Comparison of ENCODE assay signal across 24 cellular contexts in the genomic region with DNA sequence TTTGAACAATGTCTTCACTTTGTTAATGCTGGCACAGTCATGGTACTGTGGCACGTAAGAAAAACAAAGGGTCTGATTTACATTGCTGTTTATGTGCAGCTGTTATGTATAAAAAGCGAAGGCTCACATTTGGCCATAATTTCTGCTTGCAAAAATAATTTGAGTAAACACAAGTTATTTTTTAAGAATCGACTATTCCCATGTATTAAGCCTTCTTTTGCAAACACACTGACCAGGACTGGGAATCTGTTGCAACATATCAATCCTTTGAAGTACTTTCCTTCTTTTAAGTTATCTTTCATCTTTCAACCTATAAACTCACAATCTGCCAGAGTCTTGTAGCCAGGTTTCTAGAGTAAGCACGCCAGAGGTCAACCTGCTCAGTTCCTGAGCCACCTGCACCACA.
"Had no signal": no experiment of that assay in that cellular context is flagged by ENCODE, and none has a peak within 500 bp of the region (broad histone marks: within the 10 kb centered on the region; RNA-seq: fewer than 3 reads in every experiment).

No MANE protein-coding gene starts in this region.

- H3K9me3 ChIP-seq: esophagus muscularis mucosa, gastrocnemius medialis, heart right ventricle, left lung, lower lobe of right lung, mucosa of descending colon had no signal

- FAIRE-seq: endothelial cell of umbilical vein, islet of Langerhans, keratinocyte had no signal

- H3K27ac ChIP-seq: coronary artery, dorsolateral prefrontal cortex, esophagus muscularis mucosa, gastrocnemius medialis, heart right ventricle, left lung, lower lobe of right lung had no signal

- H3K36me3 ChIP-seq: esophagus muscularis mucosa, gastrocnemius medialis, heart right ventricle, left lung, lower lobe of right lung had no signal

- DNase-seq: dermis blood vessel endothelial cell; dorsolateral prefrontal cortex; effector CD4-positive, alpha-beta T cell; effector memory CD4-positive, alpha-beta T cell; foreskin fibroblast; foreskin melanocyte; gastrocnemius medialis; glutamatergic neuron; head of caudate nucleus; heart right ventricle; hippocampal formation; left cardiac atrium; left lung; left ventricle myocardium superior; lower lobe of right lung; mesenchymal stem cell; mucosa of descending colon; naive B cell; naive thymus-derived CD8-positive, alpha-beta T cell had no signal

- H3K4me1 ChIP-seq: gastrocnemius medialis, left lung, lower lobe of right lung had no signal

- ATAC-seq: gastrocnemius medialis; heart right ventricle; left cardiac atrium; left lung; left ventricle myocardium superior; lower lobe of right lung; mucosa of descending colon; naive thymus-derived CD8-positive, alpha-beta T cell had no signal

- H3K27me3 ChIP-seq: dorsolateral prefrontal cortex, esophagus muscularis mucosa, gastrocnemius medialis, heart right ventricle, left lung had no signal

- H3K4me3 ChIP-seq: coronary artery, dorsolateral prefrontal cortex, esophagus muscularis mucosa, gastrocnemius medialis, heart right ventricle, left lung, lower lobe of right lung, mucosa of descending colon had no signal
